In genomic region chr14:93267149-93267711, GRCh38 we compare ENCODE assay signal across 1 cellular context.
TF ChIP-seq lines count a peak whose summit lies in the region.

No MANE protein-coding gene starts in this region.

TF ChIP-seq in K562, 482 proteins besides CTCF, POLR2A, EP300 and RAD21 (continued from another document):
- TF ChIP-seq REST (CRISPR knock-in tag; IDR thresholded peaks at IDR 0.05; ENCODE audit: low read depth), result no peak
- no peak for TF ChIP-seq IFI16 (CRISPR knock-in tag; IDR thresholded peaks at IDR 0.05)
- TF ChIP-seq POLR3G (IDR thresholded peaks at IDR 0.05; ENCODE audit: extremely low read depth, insufficient read length, insufficient replicate concordance), result no peak
- no peak for TF ChIP-seq SAFB2 (IDR thresholded peaks at IDR 0.05; ENCODE audit: borderline replicate concordance, low read depth, low read length, severe bottlenecking)
- TF ChIP-seq U2AF2 (optimal IDR thresholded peaks at IDR 0.05; ENCODE audit: low read depth, low read length), result no peak
- peak in 1 of 2 experiments; percentile 48; a peak in 1 of 4 replicates for TF ChIP-seq RCOR1 (IDR thresholded peaks at IDR 0.05; ENCODE audit: borderline replicate concordance in 1 of 2, low read depth in 2 of 2, low read length in 2 of 2)
- TF ChIP-seq E4F1 (CRISPR knock-in tag; IDR thresholded peaks at IDR 0.05; ENCODE audit: borderline replicate concordance), result no peak
- TF ChIP-seq RERE (CRISPR knock-in tag; IDR thresholded peaks at IDR 0.05; ENCODE audit: borderline replicate concordance), result no peak
- no peak for TF ChIP-seq TAF1 (IDR thresholded peaks at IDR 0.05; ENCODE audit: control insufficient read depth, extremely low read depth, insufficient read depth, low read length, severe bottlenecking)
- no peak for TF ChIP-seq ZNF174 (CRISPR knock-in tag; IDR thresholded peaks at IDR 0.05)
